Comparison of ENCODE assay signal across 10 cellular contexts in the genomic region with DNA sequence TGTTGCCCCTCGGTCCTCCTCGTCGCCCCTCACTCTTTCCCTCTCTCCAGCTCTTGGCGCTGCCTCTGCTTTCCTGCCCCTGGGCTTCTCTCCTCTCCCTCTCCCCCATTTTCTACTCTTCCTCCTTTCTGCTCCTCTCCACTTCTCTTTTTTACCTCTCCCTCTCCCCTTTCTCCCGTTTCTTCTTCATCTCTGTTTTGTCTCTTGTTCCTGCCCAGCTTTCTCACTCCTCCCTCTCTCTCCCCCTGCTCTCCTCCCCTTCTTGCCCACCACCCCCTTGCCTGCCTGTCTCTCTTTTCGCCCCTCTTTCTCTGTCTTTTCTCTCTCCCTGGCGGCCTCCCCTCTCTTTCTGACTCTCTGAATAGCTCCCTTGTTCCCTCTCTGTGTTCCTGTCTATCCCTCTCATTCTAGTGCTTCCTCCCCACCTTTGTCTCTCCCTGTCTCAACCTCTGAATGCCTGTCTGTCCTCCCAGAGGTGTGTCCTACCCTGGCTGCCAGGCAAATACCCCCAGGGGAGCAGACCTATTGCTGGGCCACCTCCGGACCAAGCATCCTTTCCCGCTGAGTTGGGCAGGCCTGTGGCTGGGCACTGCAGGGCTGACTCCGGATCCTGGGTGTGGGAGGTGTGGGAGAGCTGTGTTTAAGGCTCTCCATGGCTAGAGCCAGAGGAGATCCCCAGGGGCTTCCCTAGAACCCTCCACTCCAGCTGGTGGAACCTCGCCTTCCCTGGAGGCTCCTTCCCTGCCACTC. TPM values are rescaled to one million over a fixed set of nuclear protein-coding genes. Genes with fewer than 3 reads are reported as not detected.
DNase-seq lines count a peak whose midpoint lies in the region; ATAC-seq and TF ChIP-seq lines count a peak whose summit lies in the region.
"Had no signal": no experiment of that assay in that cellular context is flagged by ENCODE, and none has a peak within 500 bp of the region (broad histone marks: within the 10 kb centered on the region; RNA-seq: fewer than 3 reads in every experiment).

No MANE protein-coding gene starts in this region.

- H3K4me3 Mint-ChIP-seq in activated T-cell treated with anti-CD3 and anti-CD28 coated beads, Interleukin-2, amount 50 U/mL, for 4 hours, result no peak overlapping the region

- H3K4me1 ChIP-seq in right cardiac atrium (ENCODE audit: control insufficient read depth, insufficient read depth, low read length) (peaks cover 7% of the 10 kb centered on the region), psoas muscle (peaks cover 21% of the 10 kb centered on the region)

- intact Hi-C loops in right cardiac atrium (cut with DNase I) (no loop called here), psoas muscle (cut with DNase I) (no loop called here)

- TF ChIP-seq CTCF in psoas muscle (IDR thresholded peaks at IDR 0.05), result no peak

- H3K4me1 Mint-ChIP-seq in activated T-cell treated with anti-CD3 and anti-CD28 coated beads, Interleukin-2, amount 50 U/mL, for 4 hours (ENCODE audit: low read depth), result peaks cover 26% of the 10 kb centered on the region

- ATAC-seq in right cardiac atrium, result peak; percentile 47 to 49
- peak in 3 of 4 donors; percentile 16 to 35 (median 31) for ATAC-seq in psoas muscle
- ATAC-seq in GM18520 (IDR thresholded peaks at IDR 0.05; ENCODE audit: unreplicated experiment), result no peak
- ATAC-seq in activated T-cell treated with anti-CD3 and anti-CD28 coated beads, Interleukin-2, amount 50 U/mL, for 4 hours, result no peak
- no peak for ATAC-seq in GM19324 (IDR thresholded peaks at IDR 0.05; ENCODE audit: low FRiP score, unreplicated experiment)

- H3K27ac ChIP-seq in right cardiac atrium (ENCODE audit: low read length), result no peak overlapping the region
- no peak overlapping the region for H3K27ac ChIP-seq in psoas muscle

- in situ Hi-C loops in SK-MEL-5 (cut with HindIII; ENCODE audit: low pct_unique_long_range_greater_than_20kb, low sequenced_read_pairs), result no loop called here

- H3K36me3 ChIP-seq in psoas muscle (ENCODE audit: insufficient read depth in 1 of 2, low read depth in 1 of 2), result no peaks in the 10 kb centered on the region

- 24% methylated on average over 11 of the region's 11 CpGs for WGBS in right cardiac atrium
- WGBS in psoas muscle, 3 donors, result 46 to 54% (median 48%) methylated on average over 11 of the region's 11 CpGs

- H3K4me3 ChIP-seq in right cardiac atrium (ENCODE audit: low read length) (peak overlapping the region; percentile 5), psoas muscle (peak overlapping the region; percentile 30)

- H3K9me3 ChIP-seq in right cardiac atrium (ENCODE audit: control insufficient read depth, low read length), result no peaks in the 10 kb centered on the region
- H3K9me3 ChIP-seq in psoas muscle, result no peaks in the 10 kb centered on the region

- H3K9me3 Mint-ChIP-seq in activated T-cell treated with anti-CD3 and anti-CD28 coated beads, Interleukin-2, amount 50 U/mL, for 4 hours, result no peaks in the 10 kb centered on the region

- H3K27me3 Mint-ChIP-seq in activated T-cell treated with anti-CD3 and anti-CD28 coated beads, Interleukin-2, amount 50 U/mL, for 4 hours (ENCODE audit: low read depth), result peaks cover 57% of the 10 kb centered on the region

- DNase-seq in HuH-7 (ENCODE audit: low spot score), result peak; percentile 50
- DNase-seq in SK-MEL-5 (ENCODE audit: low read depth, low spot score), result peak; percentile 77
- DNase-seq in right cardiac atrium, result peak; percentile 51 to 72 (median 67)
- DNase-seq in psoas muscle, result peak in 1 of 2 donors; percentile 62
- no peak for DNase-seq in activated T-cell treated with anti-CD3 and anti-CD28 coated beads, Interleukin-2, amount 50 U/mL, for 4 hours
- no peak for DNase-seq in cerebellar cortex (ENCODE audit: low spot score)
- DNase-seq: amniotic stem cell, T-helper 9 cell had no signal

- H3K27me3 ChIP-seq in right cardiac atrium (ENCODE audit: control insufficient read depth, insufficient read depth), result no peaks in the 10 kb centered on the region
- peaks cover 0 to 42% (median 26%) of the 10 kb centered on the region in 3 donors for H3K27me3 ChIP-seq in psoas muscle (ENCODE audit: insufficient read depth in 3 of 3, low read length in 2 of 3)

- H3K36me3 Mint-ChIP-seq in activated T-cell treated with anti-CD3 and anti-CD28 coated beads, Interleukin-2, amount 50 U/mL, for 4 hours (ENCODE audit: insufficient read depth), result no peaks in the 10 kb centered on the region

RNA-seq across cellular contexts. Expression of gene EPHB3, which starts 41.0 kb away (rescaled TPM):
- 0.37 and 0.67 TPM in 2 replicates for total RNA-seq in SK-MEL-5 (2014; rRNA removed; shearing (Covaris generic))
- 1.8 and 2.1 TPM in 2 replicates for polyA plus RNA-seq in SK-MEL-5 (2015; cell fraction: cytosol; rRNA removed)
- polyA plus RNA-seq in SK-MEL-5 (2015; cell fraction: nucleus; rRNA removed), result 3.2 TPM in 2 replicates
- total RNA-seq in right cardiac atrium (1 to 10 TPM; 1.3 to 3.4 (median 2.9) TPM), psoas muscle (1 to 10 TPM in 2 of 4 donors, under 1 TPM in 2; 0.34 to 1.6 (median 0.92) TPM)
- polyA plus RNA-seq in right cardiac atrium (0.52 TPM), psoas muscle (under 1 TPM; 0.08 to 0.69 (median 0.36) TPM)
- under 1 TPM in 1 of 3 donors, not detected in 2; 0.15 TPM for total RNA-seq in activated T-cell treated with anti-CD3 and anti-CD28 coated beads, Interleukin-2, amount 50 U/mL, for 4 hours

Comparison
In these comparisons a context has a peak if more than half of its experiments do, and no peak if none do; other contexts are left out.
1. DNase-seq: peak in HuH-7 (single experiment), SK-MEL-5 (single experiment) and right cardiac atrium (3 of 3); none in activated T-cell treated with anti-CD3 and anti-CD28 coated beads, Interleukin-2, amount 50 U/mL, for 4 hours (single experiment) and cerebellar cortex (single experiment).
2. ATAC-seq: peak in right cardiac atrium (2 of 2) and psoas muscle (3 of 4); none in GM18520 (single experiment), activated T-cell treated with anti-CD3 and anti-CD28 coated beads, Interleukin-2, amount 50 U/mL, for 4 hours (0 of 2) and GM19324 (single experiment).